ENCODE assay signal across 1 cellular context in the genomic region with DNA sequence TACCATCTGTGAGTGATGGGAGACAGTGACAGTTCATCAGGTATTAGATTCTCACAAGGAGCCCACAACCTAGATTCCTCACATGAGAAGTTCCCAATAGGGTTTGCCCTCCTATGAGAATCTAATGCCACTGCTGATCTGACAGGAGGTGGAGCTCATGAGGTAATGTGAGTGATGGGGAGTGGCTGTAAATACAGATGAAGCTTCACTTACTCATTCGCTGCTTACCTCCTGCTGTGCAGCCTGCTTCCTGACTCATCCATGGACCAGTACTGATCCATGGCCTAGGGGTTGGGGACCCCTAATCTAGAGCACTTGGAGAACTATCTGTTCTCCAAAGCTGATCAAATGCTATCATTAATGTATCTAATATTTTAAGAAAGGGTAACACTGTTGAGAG.
TF ChIP-seq lines count a peak whose summit lies in the region.

No MANE protein-coding gene starts in this region.

TF ChIP-seq in SK-N-SH, 30 proteins besides CTCF, POLR2A, EP300 and RAD21:
- TF ChIP-seq, protein P1, sequence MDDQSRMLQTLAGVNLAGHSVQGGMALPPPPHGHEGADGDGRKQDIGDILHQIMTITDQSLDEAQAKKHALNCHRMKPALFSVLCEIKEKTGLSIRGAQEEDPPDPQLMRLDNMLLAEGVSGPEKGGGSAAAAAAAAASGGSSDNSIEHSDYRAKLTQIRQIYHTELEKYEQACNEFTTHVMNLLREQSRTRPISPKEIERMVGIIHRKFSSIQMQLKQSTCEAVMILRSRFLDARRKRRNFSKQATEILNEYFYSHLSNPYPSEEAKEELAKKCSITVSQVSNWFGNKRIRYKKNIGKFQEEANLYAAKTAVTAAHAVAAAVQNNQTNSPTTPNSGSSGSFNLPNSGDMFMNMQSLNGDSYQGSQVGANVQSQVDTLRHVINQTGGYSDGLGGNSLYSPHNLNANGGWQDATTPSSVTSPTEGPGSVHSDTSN (IDR thresholded peaks at IDR 0.05), result peak; percentile 50; the same call in 1 of the 2 replicates
- TF ChIP-seq FOSL2 (IDR thresholded peaks at IDR 0.05; ENCODE audit: borderline replicate concordance, low read depth) (peak; percentile 40), FOXJ3 (CRISPR knock-in tag; IDR thresholded peaks at IDR 0.05) (no peak), RFX5 (IDR thresholded peaks at IDR 0.05; ENCODE audit: low read length) (no peak), JUND (IDR thresholded peaks at IDR 0.05) (0 out of 2 replicates have a peak, but pooled peaks have one; percentile 6), TCF12 (IDR thresholded peaks at IDR 0.05) (peak; percentile 6; the same call in 1 of the 2 replicates)
